ENCODE assay signal across 10 cellular contexts in genomic region chr11:74220376-74220775, GRCh38.
"Had no signal": no experiment of that assay in that cellular context is flagged by ENCODE, and none has a peak within 500 bp of the region (broad histone marks: within the 10 kb centered on the region; RNA-seq: fewer than 3 reads in every experiment).

No MANE protein-coding gene starts in this region.

- H3K36me3 ChIP-seq: gastrocnemius medialis, right lobe of liver, upper lobe of left lung had no signal

- ATAC-seq: activated CD4-positive, CD25-positive, alpha-beta regulatory T cell treated with anti-CD3 and anti-CD28 coated beads, Interleukin-2, amount 50 U/mL, for 24 hours; gastrocnemius medialis; heart right ventricle; right lobe of liver; stimulated activated effector memory CD8-positive, alpha-beta T cell treated with anti-CD3 and anti-CD28 coated beads, Interleukin-12 subunit alpha, Interleukin-12 subunit beta, amount 100 ng/mL, for 72 hours had no signal

- H3K4me3 ChIP-seq: dorsolateral prefrontal cortex, esophagus squamous epithelium, gastrocnemius medialis, heart right ventricle, right lobe of liver, upper lobe of left lung had no signal

- DNase-seq: dorsolateral prefrontal cortex, esophagus squamous epithelium, gastrocnemius medialis, heart right ventricle, posterior cingulate gyrus, right lobe of liver, substantia nigra, upper lobe of left lung had no signal

- H3K4me1 ChIP-seq: esophagus squamous epithelium, gastrocnemius medialis, heart right ventricle, right lobe of liver, upper lobe of left lung had no signal

- H3K27ac ChIP-seq: dorsolateral prefrontal cortex, esophagus squamous epithelium, gastrocnemius medialis, heart right ventricle, right lobe of liver, upper lobe of left lung had no signal

- H3K27me3 ChIP-seq: dorsolateral prefrontal cortex, esophagus squamous epithelium, gastrocnemius medialis, heart right ventricle, right lobe of liver, upper lobe of left lung had no signal

- H3K9me3 ChIP-seq: esophagus squamous epithelium, gastrocnemius medialis, heart right ventricle, right lobe of liver, upper lobe of left lung had no signal
